In genomic region chr7:157690833-157691382, GRCh38 we compare ENCODE assay signal across 8 cellular contexts.
DNase-seq lines count a peak whose midpoint lies in the region; ATAC-seq and TF ChIP-seq lines count a peak whose summit lies in the region.

No MANE protein-coding gene starts in this region.

- H3K27ac Mint-ChIP-seq in Calu3 (ENCODE audit: unreplicated experiment): no peak overlapping the region
- H3K27ac Mint-ChIP-seq in brain: peak overlapping the region in 2 of 5 experiments; percentile 92 to 97
- no peak overlapping the region for H3K27ac Mint-ChIP-seq in stimulated activated naive CD8-positive, alpha-beta T cell treated with anti-CD3 and anti-CD28 coated beads, Interleukin-15, amount 100 ng/mL, for 72 hours

- intact Hi-C loops in Calu3 (cut with micrococcal nuclease; ENCODE audit: unreplicated experiment): no loop called here

- DNase-seq in Calu3: peak; percentile 34
- DNase-seq in NCI-H1417 treated with DMSO at 0.1 percent for 48 hours (lab: John Stamatoyannopoulos, UW): peak; percentile 79
- peak; percentile 46 for DNase-seq in kidney tubule cell (ENCODE audit: low spot score)
- no peak for DNase-seq in stimulated activated naive CD8-positive, alpha-beta T cell treated with anti-CD3 and anti-CD28 coated beads, Interleukin-15, amount 100 ng/mL, for 72 hours
- DNase-seq in KBM-7: no peak
- no peak for DNase-seq in effector CD4-positive, alpha-beta T cell

- TF ChIP-seq CTCF in Calu3 (IDR thresholded peaks at IDR 0.05; ENCODE audit: unreplicated experiment) (no peak), brain (conservative IDR thresholded peaks at IDR 0.05) (no peak)

- in situ Hi-C loops in KBM-7 (cut with MboI; ENCODE audit: low pct_unique_long_range_greater_than_20kb, low sequenced_read_pairs): no loop called here

- no peaks in the 10 kb centered on the region for H3K9me3 Mint-ChIP-seq in Calu3 (ENCODE audit: low read depth, unreplicated experiment)
- H3K9me3 Mint-ChIP-seq in brain: peaks cover 0 to 59% (median 12%) of the 10 kb centered on the region in 5 experiments
- no peaks in the 10 kb centered on the region for H3K9me3 Mint-ChIP-seq in stimulated activated naive CD8-positive, alpha-beta T cell treated with anti-CD3 and anti-CD28 coated beads, Interleukin-15, amount 100 ng/mL, for 72 hours

- no TSS peak for BruUV-seq in Calu3 (replicated peaks; lab: Mats Ljungman, UMichigan)

- H3K36me3 Mint-ChIP-seq in Calu3 (ENCODE audit: insufficient read depth, unreplicated experiment) (peaks cover 8% of the 10 kb centered on the region), brain (no peaks in the 10 kb centered on the region)

- H3K4me3 Mint-ChIP-seq in Calu3 (ENCODE audit: low read depth, unreplicated experiment): peak overlapping the region; percentile 48
- H3K4me3 Mint-ChIP-seq in brain: peak overlapping the region in 3 of 5 experiments; percentile 84 to 86 (median 86)
- peak overlapping the region; percentile 60 to 61 for H3K4me3 Mint-ChIP-seq in stimulated activated naive CD8-positive, alpha-beta T cell treated with anti-CD3 and anti-CD28 coated beads, Interleukin-15, amount 100 ng/mL, for 72 hours

- H3K27me3 Mint-ChIP-seq in Calu3 (ENCODE audit: unreplicated experiment) (no peaks in the 10 kb centered on the region), brain (peaks cover 65% of the 10 kb centered on the region)
- H3K27me3 Mint-ChIP-seq in stimulated activated naive CD8-positive, alpha-beta T cell treated with anti-CD3 and anti-CD28 coated beads, Interleukin-15, amount 100 ng/mL, for 72 hours: peaks cover 74% of the 10 kb centered on the region

- H3K4me1 Mint-ChIP-seq in Calu3 (ENCODE audit: low read depth, unreplicated experiment): no peaks in the 10 kb centered on the region
- peaks cover 41% of the 10 kb centered on the region for H3K4me1 Mint-ChIP-seq in brain
- peaks cover 27% of the 10 kb centered on the region for H3K4me1 Mint-ChIP-seq in stimulated activated naive CD8-positive, alpha-beta T cell treated with anti-CD3 and anti-CD28 coated beads, Interleukin-15, amount 100 ng/mL, for 72 hours

- CTCF ChIA-PET in Calu3 (lab: Charles Lee): no interaction called here

- ATAC-seq in stimulated activated naive CD8-positive, alpha-beta T cell treated with anti-CD3 and anti-CD28 coated beads, Interleukin-15, amount 100 ng/mL, for 72 hours: peak; percentile 39
- no peak for ATAC-seq in GM18502 (IDR thresholded peaks at IDR 0.05; ENCODE audit: poor library complexity, unreplicated experiment)

Comparison
In these comparisons a context has a peak if more than half of its experiments do, and no peak if none do; other contexts are left out.
1. DNase-seq: peak in Calu3 (single experiment), NCI-H1417 treated with DMSO at 0.1 percent for 48 hours (single experiment) and kidney tubule cell (single experiment); none in stimulated activated naive CD8-positive, alpha-beta T cell treated with anti-CD3 and anti-CD28 coated beads, Interleukin-15, amount 100 ng/mL, for 72 hours (0 of 2), KBM-7 (single experiment) and effector CD4-positive, alpha-beta T cell (single experiment).
2. Peak in every context shown above with its lines, with median percentiles within 50 percentile points of each other: H3K4me3 Mint-ChIP-seq.